8 cellular contexts compared by ENCODE assay signal in the genomic region with DNA sequence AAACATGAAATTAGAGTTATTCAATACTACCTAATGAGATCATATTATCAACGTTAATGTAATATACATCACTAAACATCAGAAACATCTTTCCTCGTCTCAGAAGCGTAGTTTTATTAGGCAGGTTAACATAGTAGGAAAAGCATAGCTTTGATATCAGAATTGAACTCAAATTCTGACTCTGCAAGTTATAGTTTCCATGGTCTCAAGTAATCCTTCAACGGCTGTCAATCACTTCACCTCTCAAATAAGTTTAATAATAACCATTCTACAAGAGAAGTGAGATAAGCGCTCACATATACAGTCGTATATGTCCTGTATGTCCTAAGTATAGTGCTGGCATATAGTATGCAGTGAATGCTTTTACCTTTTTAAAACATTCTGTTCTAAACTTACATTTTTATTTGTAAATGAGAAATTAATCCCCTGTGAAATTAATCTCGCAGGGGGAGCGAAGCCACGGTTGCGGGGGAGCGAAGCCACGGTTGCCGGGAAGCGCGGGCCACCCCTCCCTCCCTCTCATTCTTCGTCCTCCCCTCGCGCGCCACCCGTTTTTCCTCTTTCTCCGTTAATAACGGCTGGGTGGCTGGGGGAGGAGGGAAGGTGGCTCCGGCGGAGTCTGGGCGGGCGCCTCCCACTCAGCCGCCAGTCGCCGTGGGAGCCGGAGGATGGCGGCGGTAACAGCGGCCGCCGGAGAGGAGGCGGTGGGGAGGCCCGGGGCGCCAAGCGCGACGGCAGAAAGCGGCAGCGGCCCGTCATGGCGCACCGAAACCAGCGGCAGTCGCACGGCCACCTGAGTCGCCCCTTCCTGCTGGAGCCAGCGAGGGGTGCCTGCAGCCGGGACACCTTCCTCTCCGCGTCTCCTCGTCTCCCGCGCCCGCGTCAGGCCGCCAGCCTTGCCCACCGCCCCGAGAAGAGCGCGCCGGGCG.
DNase-seq lines count a peak whose midpoint lies in the region; ATAC-seq lines count a peak whose summit lies in the region.
"Not testable (repeated sequence)": the region's sequence is repeated elsewhere in the genome, so short reads cannot be mapped to it uniquely, and the experiment has no call there.

No MANE protein-coding gene starts in this region.

- DNase-seq in DMS114 treated with DMSO at 0.1 percent for 48 hours (lab: John Stamatoyannopoulos, UW; ENCODE audit: unreplicated experiment), result peak; percentile 13
- peak; percentile 39 for DNase-seq in NOMO-1 treated with DMSO at 0.1 percent for 48 hours (lab: John Stamatoyannopoulos, UW; ENCODE audit: unreplicated experiment)
- DNase-seq in activated T-cell treated with anti-CD3 and anti-CD28 coated beads for 24 hours (ENCODE audit: low read depth), result peak; percentile 15
- not testable (repeated sequence) for DNase-seq in epithelial cell of prostate (ENCODE audit: low read depth, low spot score)
- peak; percentile 32 to 52 for DNase-seq in memory B cell (ENCODE audit: low spot score in 2 of 2)
- peak; percentile 8 for DNase-seq in stimulated activated CD8-positive, alpha-beta memory T cell treated with anti-CD3 and anti-CD28 coated beads, Interleukin-12 subunit alpha, Interleukin-12 subunit beta, amount 100 ng/mL, for 4 hours (ENCODE audit: low read depth)

- peak; percentile 65 for ATAC-seq in GM21515 (IDR thresholded peaks at IDR 0.05; ENCODE audit: unreplicated experiment)
- peak; percentile 43 for ATAC-seq in HG03571 (IDR thresholded peaks at IDR 0.05; ENCODE audit: unreplicated experiment)
- peak; percentile 72 for ATAC-seq in memory B cell (ENCODE audit: low read depth)

- H3K4me3 Mint-ChIP-seq in memory B cell, result peak overlapping the region; percentile 81

- not testable (repeated sequence) for H3K36me3 Mint-ChIP-seq in memory B cell

- not testable (repeated sequence) for H3K4me1 Mint-ChIP-seq in memory B cell

- peak overlapping the region; percentile 32 for H3K27ac ChIP-seq in epithelial cell of prostate

- not testable (repeated sequence) for H3K27me3 Mint-ChIP-seq in memory B cell

- H3K9me3 Mint-ChIP-seq in memory B cell, result not testable (repeated sequence)

- H3K27ac Mint-ChIP-seq in memory B cell, result peak overlapping the region; percentile 63
